10 cellular contexts compared by ENCODE assay signal in genomic region chr7:98922392-98923107, GRCh38. TPM values are rescaled to one million over a fixed set of nuclear protein-coding genes. Genes with fewer than 3 reads are reported as not detected.
DNase-seq lines count a peak whose midpoint lies in the region; ATAC-seq and TF ChIP-seq lines count a peak whose summit lies in the region.
"Had no signal": no experiment of that assay in that cellular context is flagged by ENCODE, and none has a peak within 500 bp of the region (broad histone marks: within the 10 kb centered on the region; RNA-seq: fewer than 3 reads in every experiment).

No MANE protein-coding gene starts in this region.

- TF ChIP-seq POLR2A in sigmoid colon (IDR thresholded peaks at IDR 0.05) = no peak

- no peaks in the 10 kb centered on the region for H3K9me3 Mint-ChIP-seq in T-helper 2 cell treated with Interferon-gamma antibody and Interleukin-4, amounts not matched to agents 5 μg/mL and 100 μg/mL, for 36 hours
- H3K9me3 Mint-ChIP-seq in WTC11 = no peaks in the 10 kb centered on the region

- intact Hi-C loops in sigmoid colon (cut with DNase I) = no loop called here

- no peak overlapping the region for H3K4me3 Mint-ChIP-seq in T-helper 2 cell treated with Interferon-gamma antibody and Interleukin-4, amounts not matched to agents 5 μg/mL and 100 μg/mL, for 36 hours
- no peak overlapping the region for H3K4me3 Mint-ChIP-seq in WTC11

- no peaks in the 10 kb centered on the region for H3K4me1 ChIP-seq in right atrium auricular region
- no peaks in the 10 kb centered on the region for H3K4me1 ChIP-seq in sigmoid colon

- H3K9me3 ChIP-seq in right atrium auricular region = no peaks in the 10 kb centered on the region
- no peaks in the 10 kb centered on the region for H3K9me3 ChIP-seq in sigmoid colon

- TF ChIP-seq CTCF in WTC11 (IDR thresholded peaks at IDR 0.05) = no peak
- TF ChIP-seq CTCF in right atrium auricular region (IDR thresholded peaks at IDR 0.05) = peak in 1 of 2 donors; percentile 4
- no peak for TF ChIP-seq CTCF in sigmoid colon (IDR thresholded peaks at IDR 0.05)

- no peak overlapping the region for H3K27ac ChIP-seq in right atrium auricular region
- H3K27ac ChIP-seq in sigmoid colon = no peak overlapping the region

- no peak for ATAC-seq in WTC11

- H3K36me3 ChIP-seq in right atrium auricular region (peaks cover 76% of the 10 kb centered on the region), sigmoid colon (peaks cover 47 to 98% (median 66%) of the 10 kb centered on the region in 4 donors)

- DNase-seq in T-helper 2 cell treated with Interferon-gamma antibody and Interleukin-4, amounts not matched to agents 5 μg/mL and 100 μg/mL, for 36 hours (ENCODE audit: low spot score) = no peak
- DNase-seq in T-helper 2 cell = no peak
- DNase-seq in WTC11 (ENCODE audit: low spot score) = no peak
- peak; percentile 60 for DNase-seq in right atrium auricular region (ENCODE audit: low spot score)
- peak; percentile 51 for DNase-seq in superior temporal gyrus (ENCODE audit: extremely low spot score)
- no peak for DNase-seq in D341Med (ENCODE audit: low spot score)
- no peak for DNase-seq in sigmoid colon
- DNase-seq in NCI-H187 (lab: John Stamatoyannopoulos, UW) = no peak
- DNase-seq: NCI-H146 had no signal

- H3K36me3 Mint-ChIP-seq in T-helper 2 cell treated with Interferon-gamma antibody and Interleukin-4, amounts not matched to agents 5 μg/mL and 100 μg/mL, for 36 hours (ENCODE audit: low read depth) = peaks cover 62% of the 10 kb centered on the region
- peaks cover 79% of the 10 kb centered on the region for H3K36me3 Mint-ChIP-seq in WTC11

- 74 to 85% methylated on average over 12 of the region's 12 CpGs for WGBS in sigmoid colon, 2 donors

- H3K4me1 Mint-ChIP-seq in T-helper 2 cell treated with Interferon-gamma antibody and Interleukin-4, amounts not matched to agents 5 μg/mL and 100 μg/mL, for 36 hours (ENCODE audit: low read depth) = no peaks in the 10 kb centered on the region
- no peaks in the 10 kb centered on the region for H3K4me1 Mint-ChIP-seq in WTC11

- POLR2A ChIA-PET in WTC11 (lab: Charles Lee) = no interaction called here

- H3K27ac Mint-ChIP-seq in T-helper 2 cell treated with Interferon-gamma antibody and Interleukin-4, amounts not matched to agents 5 μg/mL and 100 μg/mL, for 36 hours = peak overlapping the region; percentile 38
- no peak overlapping the region; the same call in 1 of the 2 replicates for H3K27ac Mint-ChIP-seq in WTC11

- no peaks in the 10 kb centered on the region for H3K27me3 Mint-ChIP-seq in T-helper 2 cell treated with Interferon-gamma antibody and Interleukin-4, amounts not matched to agents 5 μg/mL and 100 μg/mL, for 36 hours (ENCODE audit: low read depth)
- H3K27me3 Mint-ChIP-seq in WTC11 (ENCODE audit: low read depth) = no peaks in the 10 kb centered on the region

- H3K27me3 ChIP-seq in right atrium auricular region = no peaks in the 10 kb centered on the region
- H3K27me3 ChIP-seq in sigmoid colon = no peaks in the 10 kb centered on the region

- no peak overlapping the region for H3K4me3 ChIP-seq in right atrium auricular region
- H3K4me3 ChIP-seq in sigmoid colon = no peak overlapping the region

- CTCF ChIA-PET in WTC11 (lab: Charles Lee) = interaction anchor here (0.5 to 1.0 kb wide), 2 partner anchors 13 to 293 kb away, joined by 3 read pairs; no protein-coding TSS in a partner anchor

- no peak for TF ChIP-seq EP300 in sigmoid colon (IDR thresholded peaks at IDR 0.05)

TF ChIP-seq in WTC11, 78 proteins besides CTCF, POLR2A, EP300 and RAD21:
- TF ChIP-seq GABPB1 (CRISPR knock-in tag; IDR thresholded peaks at IDR 0.05) = peak; percentile 99
- TF ChIP-seq PRDM15 (CRISPR knock-in tag; IDR thresholded peaks at IDR 0.05) = no peak

RNA-seq across cellular contexts. Expression of gene TRRAP, which starts 44.2 kb away (rescaled TPM):
- 46.5 to 47.6 TPM (median 47.5 TPM) in 3 replicates for total RNA-seq in WTC11 (2021)
- 10 to 100 TPM; 23.4 to 24.3 TPM for total RNA-seq in right atrium auricular region
- 10 to 100 TPM; 18.9 to 35.5 (median 24.0) TPM for total RNA-seq in sigmoid colon
- 10 to 100 TPM in 1 of 3 donors, 1 to 10 TPM in 2; 2.4 to 17.8 (median 3.9) TPM for polyA plus RNA-seq in sigmoid colon

RNA-seq across cellular contexts. Expression of gene TMEM130, which starts 52.7 kb away (rescaled TPM):
- 1.9 to 3.3 TPM (median 3.2 TPM) in 3 replicates for total RNA-seq in WTC11 (2021)
- 1 to 10 TPM in 1 of 2 donors, not detected in 1; 1.1 TPM for total RNA-seq in right atrium auricular region
- total RNA-seq in sigmoid colon = 1 to 10 TPM; 2.1 to 3.3 (median 3.1) TPM
- polyA plus RNA-seq in sigmoid colon = 1 to 10 TPM in 1 of 3 donors, not detected in 2; 2.2 TPM
- total RNA-seq: lung microvascular endothelial cell had no signal

Comparison
In these comparisons a context has a peak if more than half of its experiments do, and no peak if none do; other contexts are left out.
1. DNase-seq: peak in right atrium auricular region (single experiment) and superior temporal gyrus (single experiment); none in T-helper 2 cell treated with Interferon-gamma antibody and Interleukin-4, amounts not matched to agents 5 μg/mL and 100 μg/mL, for 36 hours (single experiment), T-helper 2 cell (0 of 5), WTC11 (single experiment), D341Med (single experiment), sigmoid colon (single experiment) and NCI-H187 (0 of 2).